Comparison of ENCODE assay signal across 1 cellular context in genomic region chr7:117023325-117023854, GRCh38.
TF ChIP-seq lines count a peak whose summit lies in the region.

No MANE protein-coding gene starts in this region.

TF ChIP-seq in GM12878, 131 proteins besides CTCF, POLR2A, EP300 and RAD21 (continued from another document and continues in another):
- TF ChIP-seq ZBTB33 (IDR thresholded peaks at IDR 0.05) (no peak), RB1 (IDR thresholded peaks at IDR 0.05; ENCODE audit: borderline replicate concordance) (no peak), MTA2 (IDR thresholded peaks at IDR 0.05; ENCODE audit: low read depth) (peak; percentile 27; the same call in 1 of the 2 replicates), SIN3A (IDR thresholded peaks at IDR 0.05; ENCODE audit: low read depth, low read length) (no peak), ZNF217 (IDR thresholded peaks at IDR 0.05) (no peak), MEF2A (IDR thresholded peaks at IDR 0.05; ENCODE audit: insufficient read depth, low read depth, low read length) (peak; percentile 95), SRF (IDR thresholded peaks at IDR 0.05; ENCODE audit: low read depth in 2 of 2, low read length in 2 of 2) (no peak), CBX5 (IDR thresholded peaks at IDR 0.05; ENCODE audit: low read depth) (no peak), RUNX3 (IDR thresholded peaks at IDR 0.05; ENCODE audit: low read length) (peak; percentile 76), FOS (IDR thresholded peaks at IDR 0.05; ENCODE audit: borderline replicate concordance, extremely low read depth, insufficient read length) (no peak), NR2F1 (conservative IDR thresholded peaks at IDR 0.05) (no peak), KLF5 (IDR thresholded peaks at IDR 0.05; ENCODE audit: partially characterized antibody) (no peak), ESRRA (IDR thresholded peaks at IDR 0.05; ENCODE audit: low read length) (no peak), ZBTB40 (IDR thresholded peaks at IDR 0.05; ENCODE audit: borderline replicate concordance) (no peak), ZBED1 (IDR thresholded peaks at IDR 0.05; ENCODE audit: borderline replicate concordance) (no peak; the same call in 1 of the 2 replicates), PAX5 (IDR thresholded peaks at IDR 0.05; ENCODE audit: borderline replicate concordance, low read depth, low read length) (no peak), SMAD1 (IDR thresholded peaks at IDR 0.05; ENCODE audit: low read depth, partially characterized antibody) (no peak), USF1 (IDR thresholded peaks at IDR 0.05; ENCODE audit: borderline replicate concordance, extremely low read length, insufficient read depth, low read depth, low read length) (no peak), CREM (IDR thresholded peaks at IDR 0.05; ENCODE audit: low read depth) (0 out of 2 replicates have a peak, but pooled peaks have one; percentile 21), MLLT1 (IDR thresholded peaks at IDR 0.05) (0 out of 2 replicates have a peak, but pooled peaks have one; percentile 33), TCF7 (IDR thresholded peaks at IDR 0.05; ENCODE audit: borderline replicate concordance) (peak; percentile 39; the same call in 1 of the 2 replicates), ZNF207 (IDR thresholded peaks at IDR 0.05; ENCODE audit: borderline replicate concordance) (0 out of 2 replicates have a peak, but pooled peaks have one; percentile 23), ZZZ3 (IDR thresholded peaks at IDR 0.05; ENCODE audit: control insufficient read depth, insufficient read length, low read depth) (no peak), CBX3 (IDR thresholded peaks at IDR 0.05; ENCODE audit: borderline replicate concordance, low read depth) (no peak), STAT1 (conservative IDR thresholded peaks at IDR 0.05) (no peak), FOXK2 (IDR thresholded peaks at IDR 0.05) (no peak), TBL1XR1 (IDR thresholded peaks at IDR 0.05; ENCODE audit: low read depth, low read length) (no peak), CEBPZ (IDR thresholded peaks at IDR 0.05; ENCODE audit: low read depth, low read length) (no peak), FOXM1 (IDR thresholded peaks at IDR 0.05; ENCODE audit: low read depth, low read length) (peak; percentile 56; the same call in 1 of the 2 replicates), ZSCAN29 (IDR thresholded peaks at IDR 0.05) (no peak), CEBPB (IDR thresholded peaks at IDR 0.05; ENCODE audit: borderline replicate concordance in 1 of 2, low read depth in 2 of 2, low read length in 2 of 2) (no peak), ATF7 (IDR thresholded peaks at IDR 0.05; ENCODE audit: low read depth) (no peak), SREBF1 (IDR thresholded peaks at IDR 0.05; ENCODE audit: low read length) (no peak), JUNB (IDR thresholded peaks at IDR 0.05) (0 out of 2 replicates have a peak, but pooled peaks have one; percentile 26), RELB (IDR thresholded peaks at IDR 0.05; ENCODE audit: low read depth) (no peak), MXI1 (IDR thresholded peaks at IDR 0.05; ENCODE audit: low read depth, low read length) (peak; percentile 38; the same call in 1 of the 2 replicates), ZNF592 (IDR thresholded peaks at IDR 0.05) (no peak), TARDBP (IDR thresholded peaks at IDR 0.05; ENCODE audit: borderline replicate concordance) (no peak), MYC (IDR thresholded peaks at IDR 0.05; ENCODE audit: insufficient read depth, insufficient read length, insufficient replicate concordance, low read length, severe bottlenecking) (no peak), PKNOX1 (IDR thresholded peaks at IDR 0.05) (no peak), STAT3 (IDR thresholded peaks at IDR 0.05; ENCODE audit: low read depth, low read length) (no peak), PML (IDR thresholded peaks at IDR 0.05; ENCODE audit: low read length) (0 out of 2 replicates have a peak, but pooled peaks have one; percentile 27), BHLHE40 (IDR thresholded peaks at IDR 0.05; ENCODE audit: borderline replicate concordance in 1 of 2, low read depth in 2 of 2, low read length in 1 of 2) (no peak)
